14 cellular contexts compared by ENCODE assay signal in genomic region chr9:4507306-4507705, GRCh38. TPM values are rescaled to one million over a fixed set of nuclear protein-coding genes. Genes with fewer than 3 reads are reported as not detected.
DNase-seq lines count a peak whose midpoint lies in the region; ATAC-seq, FAIRE-seq and TF ChIP-seq lines count a peak whose summit lies in the region.
"Had no signal": no experiment of that assay in that cellular context is flagged by ENCODE, and none has a peak within 500 bp of the region (broad histone marks: within the 10 kb centered on the region; RNA-seq: fewer than 3 reads in every experiment).

No MANE protein-coding gene starts in this region.

- no peak for TF ChIP-seq CTCF in left lung (IDR thresholded peaks at IDR 0.05)
- no peak for TF ChIP-seq CTCF in GM13976 (IDR thresholded peaks at IDR 0.05; ENCODE audit: borderline replicate concordance, control extremely low read depth, extremely low read depth, insufficient read depth, missing control alignments)
- no peak for TF ChIP-seq CTCF in heart left ventricle (IDR thresholded peaks at IDR 0.05)

- H3K27ac ChIP-seq in left lung (no peak overlapping the region), heart left ventricle (no peak overlapping the region)
- H3K27ac ChIP-seq: BLaER1 treated with 17β-estradiol and CSF1 and Interleukin-3, amounts not matched to agents 10 nM and 100 nM had no signal

- DNase-seq in GM12891 (ENCODE audit: insufficient read length, low spot score), result no peak
- DNase-seq in dedifferentiated amniotic fluid mesenchymal stem cell (ENCODE audit: extremely low spot score), result peak; percentile 24
- DNase-seq in left lung, result no peak
- no peak for DNase-seq in GM13976 (ENCODE audit: low spot score)
- no peak for DNase-seq in heart left ventricle
- DNase-seq in activated CD8-positive, alpha-beta memory T cell treated with anti-CD3 and anti-CD28 coated beads, Interleukin-2, amount 50 U/mL, for 4 hours, result no peak
- DNase-seq: DMS53, NCI-H1417, NCI-H1930, NCI-H524, Peyer's patch had no signal

- intact Hi-C loops in left lung (cut with DNase I), result no loop called here
- intact Hi-C loops in heart left ventricle (cut with DNase I), result no loop called here

- in situ Hi-C loops in GM13976 (cut with MboI; ENCODE audit: low sequenced_read_pairs, unreplicated experiment), result no loop called here

- no peaks in the 10 kb centered on the region for H3K4me1 ChIP-seq in left lung
- H3K4me1 ChIP-seq in heart left ventricle, result no peaks in the 10 kb centered on the region
- H3K4me1 ChIP-seq: BLaER1 treated with 17β-estradiol and CSF1 and Interleukin-3, amounts not matched to agents 10 nM and 100 nM had no signal

- peak; percentile 5 for FAIRE-seq in GM12891 (lab: Jason Lieb, UNC)
- FAIRE-seq: G401.6 had no signal

- H3K4me3 ChIP-seq in left lung (no peak overlapping the region), heart left ventricle (no peak overlapping the region)
- H3K4me3 ChIP-seq: BLaER1 treated with 17β-estradiol and CSF1 and Interleukin-3, amounts not matched to agents 10 nM and 100 nM; Peyer's patch had no signal

- H3K9me3 ChIP-seq in left lung (no peaks in the 10 kb centered on the region), heart left ventricle (no peaks in the 10 kb centered on the region)
- H3K9me3 ChIP-seq: BLaER1 treated with 17β-estradiol and CSF1 and Interleukin-3, amounts not matched to agents 10 nM and 100 nM; Peyer's patch had no signal

- TF ChIP-seq POLR2A in GM12891 (IDR thresholded peaks at IDR 0.05; ENCODE audit: low read depth, low read length) (no peak), GM18505 (IDR thresholded peaks at IDR 0.05; ENCODE audit: borderline replicate concordance, extremely low read depth, insufficient read depth, insufficient read length) (no peak), heart left ventricle (IDR thresholded peaks at IDR 0.05) (no peak)

- ATAC-seq in left lung, result peak; percentile 28
- no peak for ATAC-seq in GM18505 (IDR thresholded peaks at IDR 0.05; ENCODE audit: unreplicated experiment)
- ATAC-seq in heart left ventricle, result no peak

- WGBS in heart left ventricle, 4 donors, result 57 to 77% (median 70%) methylated on average over 1 of the region's 1 CpG

- H3K27me3 ChIP-seq in left lung (no peaks in the 10 kb centered on the region), heart left ventricle (no peaks in the 10 kb centered on the region)
- H3K27me3 ChIP-seq: BLaER1 treated with 17β-estradiol and CSF1 and Interleukin-3, amounts not matched to agents 10 nM and 100 nM; Peyer's patch had no signal

- H3K36me3 ChIP-seq in left lung, result no peaks in the 10 kb centered on the region
- no peaks in the 10 kb centered on the region for H3K36me3 ChIP-seq in heart left ventricle
- H3K36me3 ChIP-seq: BLaER1 treated with 17β-estradiol and CSF1 and Interleukin-3, amounts not matched to agents 10 nM and 100 nM had no signal

TF ChIP-seq in GM12891, 5 proteins besides CTCF, POLR2A, EP300 and RAD21:
- no peak for TF ChIP-seq TAF1 (IDR thresholded peaks at IDR 0.05; ENCODE audit: low read depth, low read length)
- no peak for TF ChIP-seq POU2F2 (IDR thresholded peaks at IDR 0.05; ENCODE audit: low read depth, low read length)
- TF ChIP-seq PAX5 (IDR thresholded peaks at IDR 0.05; ENCODE audit: insufficient read depth, low read length, severe bottlenecking), result no peak
- no peak for TF ChIP-seq SPI1 (IDR thresholded peaks at IDR 0.05; ENCODE audit: low read depth, low read length)
- no peak for TF ChIP-seq POLR2AphosphoS5 (IDR thresholded peaks at IDR 0.05; ENCODE audit: low read depth, low read length)

RNA-seq across cellular contexts. Expression of gene SLC1A1, which starts 17.0 kb away (rescaled TPM):
- polyA plus RNA-seq in GM12891 (2012; ENCODE audit: low read depth, missing spikeins), result 10.4 TPM
- total RNA-seq in left lung (10 to 100 TPM in 1 of 2 donors, 1 to 10 TPM in 1; 9.9 to 46.6 TPM), heart left ventricle (1 to 10 TPM; 1.1 to 4.6 (median 2.1) TPM)
- polyA plus RNA-seq in heart left ventricle, result 1 to 10 TPM; 1.0 to 1.5 TPM
